10 cellular contexts compared by ENCODE assay signal in genomic region chr1:42936309-42937078, GRCh38. TPM values are rescaled to one million over a fixed set of nuclear protein-coding genes. Genes with fewer than 3 reads are reported as not detected.
A peak's percentile ranks its signal among the peaks of the same experiment; 100 is the strongest.
DNase-seq lines count a peak whose midpoint lies in the region; ATAC-seq, FAIRE-seq and TF ChIP-seq lines count a peak whose summit lies in the region.
"Had no signal": no experiment of that assay in that cellular context is flagged by ENCODE, and none has a peak within 500 bp of the region (broad histone marks: within the 10 kb centered on the region; RNA-seq: fewer than 3 reads in every experiment).

No MANE protein-coding gene starts in this region.

- peaks cover 88% of the 10 kb centered on the region for H3K36me3 ChIP-seq in RWPE2 (ENCODE audit: low read depth)

- ATAC-seq in RWPE2 (ENCODE audit: low read depth), result peak; percentile 64
- peak; percentile 63 for ATAC-seq in omental fat pad (ENCODE audit: low FRiP score)
- ATAC-seq: Panc1 had no signal

- no peak for TF ChIP-seq POLR2A in H54 (IDR thresholded peaks at IDR 0.05; ENCODE audit: low read depth, low read length)

- peak overlapping the region; percentile 99 for H3K27ac ChIP-seq in RWPE2 (ENCODE audit: poor library complexity, severe bottlenecking)

- H3K27me3 ChIP-seq in RWPE2 (ENCODE audit: insufficient read depth, poor library complexity, severe bottlenecking), result no peaks in the 10 kb centered on the region

- peak; percentile 72 for DNase-seq in H54 (ENCODE audit: insufficient read length, low spot score)
- DNase-seq in RWPE2 (ENCODE audit: low spot score), result peak; percentile 91
- DNase-seq in choroid plexus epithelial cell (ENCODE audit: low read depth), result peak; percentile 42
- DNase-seq in omental fat pad (ENCODE audit: low spot score), result no peak
- DNase-seq in GDM1 (lab: John Stamatoyannopoulos, UW), result no peak
- DNase-seq in D341Med (ENCODE audit: low spot score), result no peak
- no peak for DNase-seq in cerebellar cortex (ENCODE audit: low spot score)
- DNase-seq in NCI-H1048 (lab: John Stamatoyannopoulos, UW), result no peak

- peak; percentile 50 for FAIRE-seq in H54 (lab: Jason Lieb, UNC)

- TF ChIP-seq CTCF in RWPE2 (IDR thresholded peaks at IDR 0.05; ENCODE audit: poor library complexity, severe bottlenecking) (no peak), choroid plexus epithelial cell (conservative IDR thresholded peaks at IDR 0.05; ENCODE audit: low read depth, low read length) (no peak), omental fat pad (IDR thresholded peaks at IDR 0.05) (no peak)

- H3K4me3 ChIP-seq in RWPE2 (ENCODE audit: severe bottlenecking), result no peak overlapping the region
- no peak overlapping the region for H3K4me3 ChIP-seq in choroid plexus epithelial cell (ENCODE audit: low read depth, low read length)
- H3K4me3 ChIP-seq: lung had no signal

- H3K9me3 ChIP-seq in RWPE2 (ENCODE audit: severe bottlenecking), result no peaks in the 10 kb centered on the region

- peaks cover 88% of the 10 kb centered on the region for H3K4me1 ChIP-seq in RWPE2 (ENCODE audit: insufficient read depth, poor library complexity, severe bottlenecking)

RNA-seq across cellular contexts. Expression of gene SLC2A1, which starts 22.2 kb away (rescaled TPM):
- total RNA-seq in omental fat pad, result 10 to 100 TPM; 13.4 to 71.5 (median 48.0) TPM

Comparison
In these comparisons a context has a peak if more than half of its experiments do, and no peak if none do; other contexts are left out.
1. DNase-seq: peak in H54 (single experiment), RWPE2 (single experiment) and choroid plexus epithelial cell (single experiment); none in omental fat pad (single experiment), GDM1 (single experiment), D341Med (single experiment), cerebellar cortex (single experiment) and NCI-H1048 (single experiment).